ENCODE assay signal across 22 cellular contexts in the genomic region with DNA sequence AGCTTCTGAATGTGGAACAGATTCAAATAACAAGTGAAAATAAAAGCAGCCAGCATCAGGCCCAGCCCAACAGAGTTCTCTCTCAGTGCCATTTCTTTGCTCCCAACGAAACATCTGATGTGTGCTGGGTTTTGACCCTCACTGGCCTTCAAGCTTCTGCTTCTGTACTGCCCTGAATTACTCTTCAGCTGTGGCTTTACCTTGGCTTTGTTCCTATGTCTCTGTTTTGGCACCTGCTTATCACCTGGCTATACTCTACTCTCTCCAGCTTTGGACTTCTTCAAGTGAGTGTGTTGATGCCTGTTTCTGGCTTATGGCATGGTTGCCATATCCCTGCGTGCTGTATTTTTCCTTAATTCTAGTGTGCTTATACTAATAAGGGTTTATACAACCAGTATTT.
DNase-seq lines count a peak whose midpoint lies in the region; ATAC-seq and TF ChIP-seq lines count a peak whose summit lies in the region.
"Had no signal": no experiment of that assay in that cellular context is flagged by ENCODE, and none has a peak within 500 bp of the region (broad histone marks: within the 10 kb centered on the region; RNA-seq: fewer than 3 reads in every experiment).

No MANE protein-coding gene starts in this region.

- H3K23ac ChIP-seq in mesendoderm (ENCODE audit: low read length), result no peak overlapping the region

- no peak overlapping the region for H3K4me2 ChIP-seq in mesendoderm (ENCODE audit: low read length)
- H3K4me2 ChIP-seq: GM23338 had no signal

- no peak overlapping the region for H2BK5ac ChIP-seq in mesendoderm (ENCODE audit: low read length)

- H3K79me1 ChIP-seq in mesendoderm (ENCODE audit: low read length), result no peaks in the 10 kb centered on the region

- intact Hi-C loops in Right ventricle myocardium superior (cut with DNase I), result no loop called here
- intact Hi-C loops in left ventricle myocardium inferior (cut with micrococcal nuclease), result no loop called here

- H3K4ac ChIP-seq in mesendoderm (ENCODE audit: low read depth, low read length), result no peak overlapping the region

- no peak for DNase-seq in Right ventricle myocardium superior
- DNase-seq in left ventricle myocardium inferior, result no peak
- no peak for DNase-seq in mesendoderm
- no peak for DNase-seq in dermis blood vessel endothelial cell
- no peak for DNase-seq in stimulated activated CD4-positive, alpha-beta T cell treated with anti-CD3 and anti-CD28 coated beads, Interleukin-4, amount 100 ng/mL, for 4 hours
- DNase-seq: ACHN; BE2C; C1 segment of cervical spinal cord; CD4-positive, CD25-positive, alpha-beta regulatory T cell; CD8-positive, alpha-beta memory T cell; COR-L47; DMS 273 treated with DMSO at 0.1 percent for 48 hours; DMS53; DND-41; EL; HCEC 1CT; IMR-90 had no signal

- no peak overlapping the region for H3K56ac ChIP-seq in mesendoderm (ENCODE audit: low read length)

- H3K4me3 ChIP-seq in left ventricle myocardium inferior (no peak overlapping the region), mesendoderm (ENCODE audit: low read length) (no peak overlapping the region)
- H3K4me3 ChIP-seq: GM23338, K562 had no signal

- ATAC-seq in Right ventricle myocardium superior (ENCODE audit: poor library complexity) (peak; percentile 83), GM18520 (IDR thresholded peaks at IDR 0.05; ENCODE audit: unreplicated experiment) (peak; percentile 10), GM21786 (IDR thresholded peaks at IDR 0.05; ENCODE audit: unreplicated experiment) (peak; percentile 26)
- ATAC-seq: GM23338, K562 had no signal

- TF ChIP-seq CTCF in left ventricle myocardium inferior (IDR thresholded peaks at IDR 0.05; ENCODE audit: borderline replicate concordance), result no peak

- no peak overlapping the region for H4K5ac ChIP-seq in mesendoderm (ENCODE audit: low read length)

- no CpG with 5 or more reads among the region's 2 CpGs for WGBS in mesendoderm (ENCODE audit: extremely low coverage, insufficient coverage, low lambda C conversion rate)

- H2BK15ac ChIP-seq in mesendoderm (replicated peaks; ENCODE audit: low read depth), result no peak overlapping the region

- H3K27me3 ChIP-seq in left ventricle myocardium inferior (ENCODE audit: low read depth), result no peaks in the 10 kb centered on the region
- no peaks in the 10 kb centered on the region for H3K27me3 ChIP-seq in mesendoderm (ENCODE audit: insufficient read depth, low read length, poor library complexity)
- H3K27me3 ChIP-seq: BE2C had no signal

- no peaks in the 10 kb centered on the region for H3K36me3 ChIP-seq in left ventricle myocardium inferior
- H3K36me3 ChIP-seq in mesendoderm (ENCODE audit: control insufficient read depth, insufficient read depth, low read length), result no peaks in the 10 kb centered on the region
- H3K36me3 ChIP-seq: BE2C had no signal

- no peak overlapping the region for H2AK5ac ChIP-seq in mesendoderm (ENCODE audit: low read length)

- peaks cover 13% of the 10 kb centered on the region for H3K4me1 ChIP-seq in left ventricle myocardium inferior
- H3K4me1 ChIP-seq in mesendoderm (ENCODE audit: control insufficient read depth, low read depth, low read length), result peaks cover 5% of the 10 kb centered on the region

- no peak overlapping the region for H3K9ac ChIP-seq in mesendoderm (ENCODE audit: low read length)

- no peak overlapping the region for H3K18ac ChIP-seq in mesendoderm (ENCODE audit: low read length)

- H3K79me2 ChIP-seq in mesendoderm (ENCODE audit: control insufficient read depth, insufficient read depth, low read length), result no peaks in the 10 kb centered on the region

- no peak overlapping the region for H3K27ac ChIP-seq in left ventricle myocardium inferior (replicated peaks)
- H3K27ac ChIP-seq in mesendoderm (ENCODE audit: low read depth, low read length), result no peak overlapping the region
- H3K27ac ChIP-seq: HL-60 had no signal

- no peaks in the 10 kb centered on the region for H3K9me3 ChIP-seq in left ventricle myocardium inferior (replicated peaks)
- H3K9me3 ChIP-seq: BE2C had no signal

- no peak overlapping the region for H4K8ac ChIP-seq in mesendoderm (ENCODE audit: low read depth, low read length)

- peak overlapping the region; percentile 24 for H2BK120ac ChIP-seq in mesendoderm (ENCODE audit: low read depth, low read length)

Comparison
In these comparisons a context has a peak if more than half of its experiments do, and no peak if none do; other contexts are left out.
1. ATAC-seq: peak in every context shown above with its lines; median percentile 83 in Right ventricle myocardium superior; 26 in GM21786; 10 in GM18520.